19 cellular contexts compared by ENCODE assay signal in genomic region chr16:15613676-15614075, GRCh38. TPM values are rescaled to one million over a fixed set of nuclear protein-coding genes. Genes with fewer than 3 reads are reported as not detected.
DNase-seq lines count a peak whose midpoint lies in the region; ATAC-seq, FAIRE-seq and TF ChIP-seq lines count a peak whose summit lies in the region.
"Had no signal": no experiment of that assay in that cellular context is flagged by ENCODE, and none has a peak within 500 bp of the region (broad histone marks: within the 10 kb centered on the region; RNA-seq: fewer than 3 reads in every experiment).

No MANE protein-coding gene starts in this region.

- 84 to 89% (median 89%) methylated on average over 4 of the region's 4 CpGs for WGBS in psoas muscle, 3 donors

- FAIRE-seq in HTR-8/SVneo (lab: Jason Lieb, UNC), result no peak
- FAIRE-seq: H1 had no signal

- TF ChIP-seq CTCF in HEK293 (tag by site-specific recombination; IDR thresholded peaks at IDR 0.05) (no peak), PC-3 (conservative IDR thresholded peaks at IDR 0.05; ENCODE audit: low read depth, low read length) (no peak), psoas muscle (IDR thresholded peaks at IDR 0.05) (no peak), MM.1S (IDR thresholded peaks at IDR 0.05; ENCODE audit: low read length) (no peak)

- POLR2A ChIA-PET in HEK293 (lab: Yijun Ruan, JAX), result no interaction called here
- POLR2A ChIA-PET in PC-3 (lab: Charles Lee; ENCODE audit: unreplicated experiment), result interaction anchor here (0.6 kb wide), 1 partner anchor 29 kb away, joined by 8 read pairs; the partner anchor contains the start of gene MARF1

- H3K4me3 ChIP-seq in HEK293 (ENCODE audit: low read depth, low read length) (no peak overlapping the region), PC-3 (ENCODE audit: low read length) (no peak overlapping the region), psoas muscle (no peak overlapping the region), MM.1S (ENCODE audit: low read length) (no peak overlapping the region)
- H3K4me3 ChIP-seq: esophagus muscularis mucosa, SJCRH30, upper lobe of left lung had no signal

- H3K36me3 ChIP-seq in HEK293 (ENCODE audit: control insufficient read depth in 2 of 2, insufficient read depth in 1 of 2, low read length in 2 of 2) (peaks cover 20 to 81% of the 10 kb centered on the region in 2 experiments), PC-3 (ENCODE audit: low read depth, low read length) (peaks cover 4% of the 10 kb centered on the region; the same call in 1 of the 2 replicates), psoas muscle (ENCODE audit: insufficient read depth in 1 of 2, low read depth in 1 of 2) (peaks cover 14 to 97% of the 10 kb centered on the region in 2 donors), MM.1S (replicated peaks; ENCODE audit: insufficient read depth, low read length) (0 out of 2 replicates have a peak, but pooled peaks cover 4% of the 10 kb centered on the region)

- no peak overlapping the region; the same call in 1 of the 2 replicates for H2AFZ ChIP-seq in PC-3 (ENCODE audit: low read length)
- no peak overlapping the region for H2AFZ ChIP-seq in MM.1S (ENCODE audit: low read length)

- H3K9me3 ChIP-seq in HEK293 (ENCODE audit: control insufficient read depth, insufficient read depth, low read depth, low read length) (no peaks in the 10 kb centered on the region), PC-3 (ENCODE audit: low read length) (no peaks in the 10 kb centered on the region), psoas muscle (no peaks in the 10 kb centered on the region), MM.1S (replicated peaks; ENCODE audit: insufficient read depth, low read length) (no peaks in the 10 kb centered on the region)
- H3K9me3 ChIP-seq: esophagus muscularis mucosa, SJCRH30, upper lobe of left lung had no signal

- H3K27me3 ChIP-seq in PC-3 (ENCODE audit: low read length), result no peaks in the 10 kb centered on the region
- H3K27me3 ChIP-seq in psoas muscle (ENCODE audit: insufficient read depth in 3 of 3, low read length in 2 of 3), result no peaks in the 10 kb centered on the region
- no peaks in the 10 kb centered on the region for H3K27me3 ChIP-seq in MM.1S (replicated peaks; ENCODE audit: insufficient read depth, low read length)
- H3K27me3 ChIP-seq: esophagus muscularis mucosa, SJCRH30, upper lobe of left lung had no signal

- H3K9ac ChIP-seq in PC-3 (ENCODE audit: low read length) (no peak overlapping the region), MM.1S (ENCODE audit: low read length) (no peak overlapping the region)

- H3K27ac ChIP-seq in HEK293 (ENCODE audit: extremely low read depth, low read depth, low read length) (no peak overlapping the region), PC-3 (ENCODE audit: low read length) (peak overlapping the region; percentile 29; the same call in 1 of the 2 replicates), epithelial cell of prostate (peak overlapping the region; percentile 86), psoas muscle (peak overlapping the region; percentile 78), MM.1S (ENCODE audit: low read length) (no peak overlapping the region)
- H3K27ac ChIP-seq: esophagus muscularis mucosa, SJCRH30, upper lobe of left lung had no signal

- H3F3A ChIP-seq in PC-3 (ENCODE audit: low read length, unreplicated experiment) (no peaks in the 10 kb centered on the region), MM.1S (ENCODE audit: insufficient read depth, low read length) (no peaks in the 10 kb centered on the region)

- H3K4me1 ChIP-seq in HEK293 (ENCODE audit: control insufficient read depth, insufficient read depth, low read length) (no peaks in the 10 kb centered on the region), PC-3 (ENCODE audit: insufficient read depth, low read length) (peaks cover 12% of the 10 kb centered on the region), psoas muscle (peaks cover 48% of the 10 kb centered on the region), MM.1S (ENCODE audit: low read length) (no peaks in the 10 kb centered on the region)
- H3K4me1 ChIP-seq: esophagus muscularis mucosa, SJCRH30, upper lobe of left lung had no signal

- BruUV-seq in PC-3 (replicated peaks; lab: Mats Ljungman, UMichigan), result no TSS peak

- ATAC-seq in PC-3, result peak; percentile 81
- ATAC-seq in psoas muscle, result no peak

- H3K9me2 ChIP-seq in PC-3 (replicated peaks; ENCODE audit: low read length), result no peaks in the 10 kb centered on the region
- no peaks in the 10 kb centered on the region for H3K9me2 ChIP-seq in MM.1S (replicated peaks; ENCODE audit: insufficient read depth, low read length)

- DNase-seq in PC-3 (peak; percentile 73), epithelial cell of prostate (ENCODE audit: low read depth, low spot score) (no peak), psoas muscle (no peak), HTR-8/SVneo (ENCODE audit: insufficient read length, low spot score) (no peak), MM.1S (no peak)
- no peak for DNase-seq in activated effector memory CD4-positive, alpha-beta T cell treated with Interleukin-2 at 50 U/mL for 16 hours
- DNase-seq: activated CD4-positive, alpha-beta memory T cell treated with anti-CD3 and anti-CD28 coated beads for 36 hours; activated naive CD4-positive, alpha-beta T cell treated with Interleukin-2 at 50 U/mL for 16 hours; aorta; effector CD4-positive, alpha-beta T cell; NCI-H1436; NCI-H524 treated with DMSO at 0.1 percent for 48 hours; occipital lobe; SJCRH30; stimulated activated CD4-positive, alpha-beta T cell treated with anti-CD3 and anti-CD28 coated beads, Interleukin-12 subunit alpha, Interleukin-12 subunit beta, amount 100 ng/mL, for 4 hours; upper lobe of left lung had no signal

- intact Hi-C loops in PC-3 (cut with micrococcal nuclease) (no loop called here), psoas muscle (cut with DNase I) (no loop called here)

- H3K79me2 ChIP-seq in PC-3 (ENCODE audit: low read length) (no peaks in the 10 kb centered on the region), MM.1S (ENCODE audit: low read length) (no peaks in the 10 kb centered on the region)

- H4K20me1 ChIP-seq in PC-3 (ENCODE audit: low read length), result no peaks in the 10 kb centered on the region
- no peaks in the 10 kb centered on the region for H4K20me1 ChIP-seq in MM.1S (ENCODE audit: insufficient read depth, low read length)

- H3K4me2 ChIP-seq in PC-3 (ENCODE audit: low read length) (no peak overlapping the region), MM.1S (ENCODE audit: low read depth, low read length) (no peak overlapping the region)

- CTCF ChIA-PET in HEK293 (lab: Yijun Ruan, JAX), result interaction anchor here (0.7 kb wide), 1 partner anchor 9 kb away, joined by 3 read pairs; no protein-coding TSS in a partner anchor
- CTCF ChIA-PET in PC-3 (lab: Charles Lee), result no interaction called here

TF ChIP-seq in HEK293, 187 proteins besides CTCF, POLR2A, EP300 and RAD21:
- TF ChIP-seq ZNF335 (tag by site-specific recombination; conservative IDR thresholded peaks at IDR 0.05), result no peak
- no peak for TF ChIP-seq SP7 (tag by site-specific recombination; IDR thresholded peaks at IDR 0.05)
- TF ChIP-seq ZNF121 (tag by site-specific recombination; IDR thresholded peaks at IDR 0.05), result no peak
- TF ChIP-seq ZNF394 (tag by site-specific recombination; IDR thresholded peaks at IDR 0.05; ENCODE audit: borderline replicate concordance), result peak; percentile 49; the same call in 1 of the 2 replicates
- no peak for TF ChIP-seq ZSCAN30 (tag by site-specific recombination; IDR thresholded peaks at IDR 0.05)
- no peak for TF ChIP-seq ZNF664 (tag by site-specific recombination; IDR thresholded peaks at IDR 0.05)

RNA-seq across cellular contexts. Expression of gene MARF1, which starts 29.3 kb away (rescaled TPM):
- 6.7 and 9.6 TPM in 2 replicates for total RNA-seq in PC-3 (2014; rRNA removed)
- total RNA-seq in psoas muscle, result 10 to 100 TPM; 41.7 to 91.5 (median 51.3) TPM
- polyA plus RNA-seq in psoas muscle, result 10 to 100 TPM; 13.4 to 35.1 (median 17.0) TPM

RNA-seq across cellular contexts. Expression of gene NDE1, which starts 36.4 kb away (rescaled TPM):
- total RNA-seq in PC-3 (2014; rRNA removed), result 22.6 and 24.9 TPM in 2 replicates
- 10 to 100 TPM in 3 of 4 donors, 1 to 10 TPM in 1; 7.9 to 17.0 (median 11.5) TPM for total RNA-seq in psoas muscle
- 10 to 100 TPM in 1 of 3 donors, 1 to 10 TPM in 2; 6.6 to 14.6 (median 7.3) TPM for polyA plus RNA-seq in psoas muscle

Comparison
In these comparisons a context has a peak if more than half of its experiments do, and no peak if none do; other contexts are left out.
1. H3K27ac ChIP-seq: peak in PC-3 (single experiment), epithelial cell of prostate (single experiment) and psoas muscle (single experiment); none in HEK293 (single experiment) and MM.1S (single experiment).